Comparison of ENCODE assay signal across 16 cellular contexts in genomic region chr17:36529121-36529520, GRCh38. TPM values are rescaled to one million over a fixed set of nuclear protein-coding genes. Genes with fewer than 3 reads are reported as not detected.
A peak's percentile ranks its signal among the peaks of the same experiment; 100 is the strongest.
DNase-seq lines count a peak whose midpoint lies in the region; ATAC-seq, FAIRE-seq and TF ChIP-seq lines count a peak whose summit lies in the region.
"Had no signal": no experiment of that assay in that cellular context is flagged by ENCODE, and none has a peak within 500 bp of the region (broad histone marks: within the 10 kb centered on the region; RNA-seq: fewer than 3 reads in every experiment).

No MANE protein-coding gene starts in this region.

- H3K27me3 Mint-ChIP-seq in activated naive CD8-positive, alpha-beta T cell treated with anti-CD3 and anti-CD28 coated beads for 36 hours, result no peaks in the 10 kb centered on the region
- H3K27me3 Mint-ChIP-seq in activated naive CD8-positive, alpha-beta T cell treated with anti-CD3 and anti-CD28 coated beads, Interleukin-2, amount 50 U/mL, for 24 hours, result no peaks in the 10 kb centered on the region
- no peaks in the 10 kb centered on the region for H3K27me3 Mint-ChIP-seq in stimulated activated naive B cell treated with anti-CD40 and anti-IgM and Interleukin-4, amounts not matched to agents 10 μg/mL and 1 μg/mL and 100 μg/mL, for 72 hours
- H3K27me3 Mint-ChIP-seq: activated CD4-positive, alpha-beta T cell treated with anti-CD3 and anti-CD28 coated beads, Interleukin-2, amount 10 ng/mL, durations not matched to agents 7 days and 5 days; B cell had no signal

- H3K27ac Mint-ChIP-seq in activated naive CD8-positive, alpha-beta T cell treated with anti-CD3 and anti-CD28 coated beads for 36 hours, result peak overlapping the region; percentile 37
- no peak overlapping the region for H3K27ac Mint-ChIP-seq in activated naive CD8-positive, alpha-beta T cell treated with anti-CD3 and anti-CD28 coated beads, Interleukin-2, amount 50 U/mL, for 24 hours
- no peak overlapping the region for H3K27ac Mint-ChIP-seq in stimulated activated naive B cell treated with anti-CD40 and anti-IgM and Interleukin-4, amounts not matched to agents 10 μg/mL and 1 μg/mL and 100 μg/mL, for 72 hours
- H3K27ac Mint-ChIP-seq: activated CD4-positive, alpha-beta T cell treated with anti-CD3 and anti-CD28 coated beads, Interleukin-2, amount 10 ng/mL, durations not matched to agents 7 days and 5 days; activated naive CD4-positive, alpha-beta T cell treated with anti-CD3 and anti-CD28 coated beads for 36 hours; B cell had no signal

- H3K4me3 ChIP-seq in fibroblast of lung (replicated peaks in 1 of 4; ENCODE audit: control extremely low read depth in 1 of 4, insufficient read depth in 1 of 4, low read depth in 3 of 4, low read length in 4 of 4), result no peak overlapping the region
- H3K4me3 ChIP-seq: coronary artery, left lung, spleen had no signal

- no peaks in the 10 kb centered on the region for H3K79me2 ChIP-seq in fibroblast of lung (ENCODE audit: control insufficient read depth, insufficient read depth, low read length)

- no peak for DNase-seq in activated naive CD8-positive, alpha-beta T cell treated with anti-CD3 and anti-CD28 coated beads for 36 hours
- DNase-seq in activated naive CD8-positive, alpha-beta T cell treated with anti-CD3 and anti-CD28 coated beads, Interleukin-2, amount 50 U/mL, for 24 hours, result no peak
- DNase-seq in RCC 7860 (ENCODE audit: low spot score), result peak; percentile 71
- DNase-seq in fibroblast of lung (ENCODE audit: low read depth in 2 of 2), result peak; percentile 9 to 58
- no peak for DNase-seq in NCI-H1930 (lab: John Stamatoyannopoulos, UW)
- DNase-seq in stimulated activated naive B cell treated with anti-CD40 and anti-IgM and Interleukin-4, amounts not matched to agents 10 μg/mL and 1 μg/mL and 100 μg/mL, for 72 hours, result no peak
- no peak for DNase-seq in NCI-H2227 (lab: John Stamatoyannopoulos, UW; ENCODE audit: unreplicated experiment)
- DNase-seq: activated CD4-positive, alpha-beta T cell treated with anti-CD3 and anti-CD28 coated beads, Interleukin-2, amount 10 ng/mL, durations not matched to agents 7 days and 5 days; activated naive CD4-positive, alpha-beta T cell treated with anti-CD3 and anti-CD28 coated beads for 36 hours; GDM1; left lung; NCI-H2081 treated with DMSO at 0.1 percent for 48 hours; spleen had no signal

- FAIRE-seq in RCC 7860 (lab: Jason Lieb, UNC), result no peak

- peaks cover 10% of the 10 kb centered on the region for H3K4me1 ChIP-seq in fibroblast of lung (ENCODE audit: control insufficient read depth, extremely low read depth, insufficient read depth, low read length)

- peak overlapping the region; percentile 18 for H3K4me2 ChIP-seq in fibroblast of lung (ENCODE audit: extremely low read depth, insufficient read depth, low read length)

- H3K9me3 Mint-ChIP-seq in activated naive CD8-positive, alpha-beta T cell treated with anti-CD3 and anti-CD28 coated beads for 36 hours, result no peaks in the 10 kb centered on the region
- no peaks in the 10 kb centered on the region for H3K9me3 Mint-ChIP-seq in activated naive CD8-positive, alpha-beta T cell treated with anti-CD3 and anti-CD28 coated beads, Interleukin-2, amount 50 U/mL, for 24 hours
- no peaks in the 10 kb centered on the region for H3K9me3 Mint-ChIP-seq in stimulated activated naive B cell treated with anti-CD40 and anti-IgM and Interleukin-4, amounts not matched to agents 10 μg/mL and 1 μg/mL and 100 μg/mL, for 72 hours
- H3K9me3 Mint-ChIP-seq: activated CD4-positive, alpha-beta T cell treated with anti-CD3 and anti-CD28 coated beads, Interleukin-2, amount 10 ng/mL, durations not matched to agents 7 days and 5 days; activated naive CD4-positive, alpha-beta T cell treated with anti-CD3 and anti-CD28 coated beads for 36 hours had no signal

- no peaks in the 10 kb centered on the region for H4K20me1 ChIP-seq in fibroblast of lung (ENCODE audit: control insufficient read depth, extremely low read depth, insufficient read depth, low read length)

- no peak overlapping the region for H3K27ac ChIP-seq in fibroblast of lung (ENCODE audit: insufficient read depth, low read length)
- H3K27ac ChIP-seq: coronary artery, left lung, spleen had no signal

- TF ChIP-seq CTCF in fibroblast of lung (conservative IDR thresholded peaks at IDR 0.05 in 1 of 2, IDR thresholded peaks at IDR 0.05 in 1 of 2; ENCODE audit: low read depth in 1 of 2, low read length in 2 of 2), result no peak

- H3K9ac ChIP-seq in fibroblast of lung (ENCODE audit: insufficient read depth, low read length), result no peak overlapping the region

- no peaks in the 10 kb centered on the region for H3K27me3 ChIP-seq in fibroblast of lung (ENCODE audit: control insufficient read depth, insufficient read depth, low read length)
- H3K27me3 ChIP-seq: left lung, spleen had no signal

- peaks cover 25% of the 10 kb centered on the region for H3K36me3 ChIP-seq in fibroblast of lung (ENCODE audit: control insufficient read depth, insufficient read depth, low read length)

- peaks cover 58% of the 10 kb centered on the region for H3K36me3 Mint-ChIP-seq in activated naive CD8-positive, alpha-beta T cell treated with anti-CD3 and anti-CD28 coated beads for 36 hours
- H3K36me3 Mint-ChIP-seq in activated naive CD8-positive, alpha-beta T cell treated with anti-CD3 and anti-CD28 coated beads, Interleukin-2, amount 50 U/mL, for 24 hours (ENCODE audit: low read depth), result peaks cover 67% of the 10 kb centered on the region
- peaks cover 48 to 62% of the 10 kb centered on the region in 2 donors for H3K36me3 Mint-ChIP-seq in stimulated activated naive B cell treated with anti-CD40 and anti-IgM and Interleukin-4, amounts not matched to agents 10 μg/mL and 1 μg/mL and 100 μg/mL, for 72 hours

- H3K4me1 Mint-ChIP-seq in activated naive CD8-positive, alpha-beta T cell treated with anti-CD3 and anti-CD28 coated beads for 36 hours, result peaks cover 54% of the 10 kb centered on the region
- peaks cover 49% of the 10 kb centered on the region for H3K4me1 Mint-ChIP-seq in activated naive CD8-positive, alpha-beta T cell treated with anti-CD3 and anti-CD28 coated beads, Interleukin-2, amount 50 U/mL, for 24 hours
- peaks cover 26 to 34% of the 10 kb centered on the region in 2 donors for H3K4me1 Mint-ChIP-seq in stimulated activated naive B cell treated with anti-CD40 and anti-IgM and Interleukin-4, amounts not matched to agents 10 μg/mL and 1 μg/mL and 100 μg/mL, for 72 hours

- no peak for ATAC-seq in activated naive CD8-positive, alpha-beta T cell treated with anti-CD3 and anti-CD28 coated beads, Interleukin-2, amount 50 U/mL, for 24 hours
- ATAC-seq in stimulated activated naive B cell treated with anti-CD40 and anti-IgM and Interleukin-4, amounts not matched to agents 10 μg/mL and 1 μg/mL and 100 μg/mL, for 72 hours (replicated peaks), result no peak
- ATAC-seq in GM19351 (IDR thresholded peaks at IDR 0.05; ENCODE audit: unreplicated experiment), result no peak
- ATAC-seq: left lung had no signal

- no peak overlapping the region for H3K4me3 Mint-ChIP-seq in activated naive CD8-positive, alpha-beta T cell treated with anti-CD3 and anti-CD28 coated beads for 36 hours
- H3K4me3 Mint-ChIP-seq in activated naive CD8-positive, alpha-beta T cell treated with anti-CD3 and anti-CD28 coated beads, Interleukin-2, amount 50 U/mL, for 24 hours, result no peak overlapping the region
- H3K4me3 Mint-ChIP-seq in stimulated activated naive B cell treated with anti-CD40 and anti-IgM and Interleukin-4, amounts not matched to agents 10 μg/mL and 1 μg/mL and 100 μg/mL, for 72 hours, result no peak overlapping the region
- H3K4me3 Mint-ChIP-seq: activated CD4-positive, alpha-beta T cell treated with anti-CD3 and anti-CD28 coated beads, Interleukin-2, amount 10 ng/mL, durations not matched to agents 7 days and 5 days; activated naive CD4-positive, alpha-beta T cell treated with anti-CD3 and anti-CD28 coated beads for 36 hours; B cell had no signal

- no peak overlapping the region for H2AFZ ChIP-seq in fibroblast of lung (ENCODE audit: low read length)

- no peaks in the 10 kb centered on the region for H3K9me3 ChIP-seq in fibroblast of lung (ENCODE audit: control insufficient read depth, insufficient read depth, low read depth, low read length)
- H3K9me3 ChIP-seq: left lung, spleen had no signal

RNA-seq across cellular contexts. Expression of gene MYO19, which starts 5.5 kb away (rescaled TPM):
- total RNA-seq in activated naive CD8-positive, alpha-beta T cell treated with anti-CD3 and anti-CD28 coated beads for 36 hours, result 100 to 1,000 TPM; 123 to 134 TPM
- total RNA-seq in fibroblast of lung, result 26.2 and 31.5 TPM in 2 replicates
- polyA plus RNA-seq in fibroblast of lung, result 18.7 and 25.2 TPM in 2 replicates
- polyA plus RNA-seq in fibroblast of lung (2012), result 13.9 and 19.9 TPM in 2 replicates
- 80.6 and 87.2 TPM in 2 replicates for polyA minus RNA-seq in fibroblast of lung (ENCODE audit: low replicate concordance)

RNA-seq across cellular contexts. Expression of gene PIGW, which starts 5.7 kb away (rescaled TPM):
- total RNA-seq in activated naive CD8-positive, alpha-beta T cell treated with anti-CD3 and anti-CD28 coated beads for 36 hours, result 10 to 100 TPM; 32.5 to 34.6 TPM
- 2.6 and 2.8 TPM in 2 replicates for total RNA-seq in fibroblast of lung
- 10.1 and 10.2 TPM in 2 replicates for polyA plus RNA-seq in fibroblast of lung
- polyA plus RNA-seq in fibroblast of lung (2012), result 9.2 TPM in 2 replicates
- 1.8 and 3.7 TPM in 2 replicates for polyA minus RNA-seq in fibroblast of lung (ENCODE audit: low replicate concordance)

RNA-seq across cellular contexts. Expression of gene GGNBP2, which starts 15.6 kb away (rescaled TPM):
- 10 to 100 TPM; 72.8 to 74.6 TPM for total RNA-seq in activated naive CD8-positive, alpha-beta T cell treated with anti-CD3 and anti-CD28 coated beads for 36 hours
- 63.2 and 77.0 TPM in 2 replicates for total RNA-seq in fibroblast of lung
- polyA plus RNA-seq in fibroblast of lung, result 63.3 and 81.9 TPM in 2 replicates
- polyA plus RNA-seq in fibroblast of lung (2012), result 47.9 and 56.3 TPM in 2 replicates
- 58.2 and 110 TPM in 2 replicates for polyA minus RNA-seq in fibroblast of lung (ENCODE audit: low replicate concordance)

RNA-seq across cellular contexts. Expression of gene ZNHIT3, which starts 42.6 kb away (rescaled TPM):
- 10 to 100 TPM; 52.4 to 59.7 TPM for total RNA-seq in activated naive CD8-positive, alpha-beta T cell treated with anti-CD3 and anti-CD28 coated beads for 36 hours
- 26.7 and 29.1 TPM in 2 replicates for total RNA-seq in fibroblast of lung
- polyA plus RNA-seq in fibroblast of lung, result 44.5 and 51.0 TPM in 2 replicates
- polyA plus RNA-seq in fibroblast of lung (2012), result 32.0 and 39.2 TPM in 2 replicates
- 4.3 and 16.9 TPM in 2 replicates for polyA minus RNA-seq in fibroblast of lung (ENCODE audit: low replicate concordance)

Comparison
In these comparisons a context has a peak if more than half of its experiments do, and no peak if none do; other contexts are left out.
1. DNase-seq: peak in RCC 7860 (single experiment) and fibroblast of lung (2 of 2); none in activated naive CD8-positive, alpha-beta T cell treated with anti-CD3 and anti-CD28 coated beads for 36 hours (single experiment), activated naive CD8-positive, alpha-beta T cell treated with anti-CD3 and anti-CD28 coated beads, Interleukin-2, amount 50 U/mL, for 24 hours (single experiment), NCI-H1930 (0 of 2), stimulated activated naive B cell treated with anti-CD40 and anti-IgM and Interleukin-4, amounts not matched to agents 10 μg/mL and 1 μg/mL and 100 μg/mL, for 72 hours (single experiment) and NCI-H2227 (single experiment).